13 cellular contexts compared by ENCODE assay signal in the genomic region with DNA sequence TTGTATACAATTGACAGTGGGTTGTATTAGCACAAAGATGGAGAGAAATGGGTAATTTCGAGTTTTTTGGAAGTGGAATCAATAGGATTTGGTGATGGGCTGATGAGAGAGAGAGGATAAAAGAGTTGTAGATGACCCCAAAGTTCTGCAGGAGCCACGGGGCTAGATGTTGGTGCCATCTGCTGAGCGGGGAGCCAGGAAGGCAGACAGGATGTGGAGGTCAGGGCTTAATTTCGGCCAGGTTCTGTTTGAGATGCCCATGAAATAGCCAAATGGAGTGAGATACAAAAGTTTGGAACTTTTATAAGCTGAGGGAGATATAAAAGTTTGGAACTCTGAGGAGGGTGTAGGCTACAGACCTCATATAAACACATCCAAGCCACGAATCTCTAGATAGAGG. TPM values are rescaled to one million over a fixed set of nuclear protein-coding genes. Genes with fewer than 3 reads are reported as not detected.
DNase-seq lines count a peak whose midpoint lies in the region; ATAC-seq, FAIRE-seq and TF ChIP-seq lines count a peak whose summit lies in the region.
"Had no signal": no experiment of that assay in that cellular context is flagged by ENCODE, and none has a peak within 500 bp of the region (broad histone marks: within the 10 kb centered on the region; RNA-seq: fewer than 3 reads in every experiment).

No MANE protein-coding gene starts in this region.

- peak; percentile 5 for FAIRE-seq in GM18507 (lab: Jason Lieb, UNC)

- peaks cover 10 to 33% (median 25%) of the 10 kb centered on the region in 7 donors for H3K9me3 Mint-ChIP-seq in CD14-positive monocyte
- H3K9me3 Mint-ChIP-seq in natural killer cell treated with Interleukin-12 subunit alpha and Interleukin-12 subunit beta and Interleukin-15 and Interleukin-18, amount 100 ng/mL, for 72 hours: peaks cover 16% of the 10 kb centered on the region

- peak overlapping the region; percentile 27 for H3K4me3 ChIP-seq in colonic mucosa

- H3K27me3 Mint-ChIP-seq in CD14-positive monocyte (ENCODE audit: low read depth in 3 of 3): peaks cover 0 to 2% (median 0%) of the 10 kb centered on the region in 3 donors
- no peaks in the 10 kb centered on the region for H3K27me3 Mint-ChIP-seq in natural killer cell treated with Interleukin-12 subunit alpha and Interleukin-12 subunit beta and Interleukin-15 and Interleukin-18, amount 100 ng/mL, for 72 hours

- H3K9me3 ChIP-seq in colonic mucosa: no peaks in the 10 kb centered on the region

- peaks cover 42 to 48% of the 10 kb centered on the region in 2 donors for H3K36me3 Mint-ChIP-seq in CD14-positive monocyte
- H3K36me3 Mint-ChIP-seq in natural killer cell treated with Interleukin-12 subunit alpha and Interleukin-12 subunit beta and Interleukin-15 and Interleukin-18, amount 100 ng/mL, for 72 hours: peaks cover 74% of the 10 kb centered on the region
- H3K36me3 Mint-ChIP-seq: naive B cell had no signal

- no peak overlapping the region for H3K9ac ChIP-seq in colonic mucosa (ENCODE audit: low read depth in 2 of 2, low read length in 2 of 2)

- peak overlapping the region; percentile 95 to 100 for H3K4me3 Mint-ChIP-seq in CD14-positive monocyte
- H3K4me3 Mint-ChIP-seq in natural killer cell treated with Interleukin-12 subunit alpha and Interleukin-12 subunit beta and Interleukin-15 and Interleukin-18, amount 100 ng/mL, for 72 hours: peak overlapping the region; percentile 93
- H3K4me3 Mint-ChIP-seq: naive B cell had no signal

- H3K27me3 ChIP-seq in colonic mucosa: no peaks in the 10 kb centered on the region

- H3K36me3 ChIP-seq in colonic mucosa: no peaks in the 10 kb centered on the region

- peak in 1 of 2 donors; percentile 39 for ATAC-seq in natural killer cell treated with Interleukin-12 subunit alpha and Interleukin-12 subunit beta and Interleukin-15 and Interleukin-18, amount 100 ng/mL, for 72 hours
- ATAC-seq in GM18909 (IDR thresholded peaks at IDR 0.05; ENCODE audit: poor library complexity, unreplicated experiment): no peak
- no peak for ATAC-seq in sciatic nerve

- intact Hi-C loops in CD14-positive monocyte (cut with micrococcal nuclease): no loop called here
- intact Hi-C loops in colonic mucosa (cut with DNase I): no loop called here
- intact Hi-C loops in sciatic nerve (cut with DNase I): no loop called here

- DNase-seq in CD14-positive monocyte (ENCODE audit: low spot score) (no peak), GM18507 (ENCODE audit: extremely low spot score, insufficient read length, low read depth) (no peak), colonic mucosa (no peak), NCI-H2029 treated with DMSO at 0.1 percent for 48 hours (lab: John Stamatoyannopoulos, UW) (no peak), sciatic nerve (ENCODE audit: low spot score) (no peak), DMS 273 (lab: John Stamatoyannopoulos, UW; ENCODE audit: unreplicated experiment) (no peak)
- DNase-seq in natural killer cell treated with Interleukin-12 subunit alpha and Interleukin-12 subunit beta and Interleukin-15 and Interleukin-18, amount 100 ng/mL, for 72 hours (ENCODE audit: low spot score): no peak
- DNase-seq: naive B cell, NCI-H1092 treated with DMSO at 0.1 percent for 48 hours, NCI-H510A had no signal

- H3K27ac Mint-ChIP-seq in CD14-positive monocyte: peak overlapping the region; percentile 86 to 95 (median 91)
- H3K27ac Mint-ChIP-seq in natural killer cell treated with Interleukin-12 subunit alpha and Interleukin-12 subunit beta and Interleukin-15 and Interleukin-18, amount 100 ng/mL, for 72 hours: peak overlapping the region; percentile 96 to 99

- peak overlapping the region; percentile 54 for H3K27ac ChIP-seq in colonic mucosa
- H3K27ac ChIP-seq: C4-2B had no signal

- no peaks in the 10 kb centered on the region for H3K4me1 ChIP-seq in colonic mucosa

- TF ChIP-seq CTCF in CD14-positive monocyte (IDR thresholded peaks at IDR 0.05) (no peak), colonic mucosa (IDR thresholded peaks at IDR 0.05) (no peak)

- H3K4me1 Mint-ChIP-seq in CD14-positive monocyte: peaks cover 48% of the 10 kb centered on the region
- H3K4me1 Mint-ChIP-seq in natural killer cell treated with Interleukin-12 subunit alpha and Interleukin-12 subunit beta and Interleukin-15 and Interleukin-18, amount 100 ng/mL, for 72 hours (ENCODE audit: low read depth in 2 of 2): peaks cover 50 to 52% of the 10 kb centered on the region in 2 donors

RNA-seq across cellular contexts. Expression of a gene that starts 2.1 kb away (rescaled TPM):
- polyA plus RNA-seq in CD14-positive monocyte: 100 to 1,000 TPM; 167 to 269 TPM
- 10 to 100 TPM in 1 of 2 donors, 1 to 10 TPM in 1; 6.6 to 12.7 TPM for total RNA-seq in colonic mucosa
- total RNA-seq in natural killer cell treated with Interleukin-12 subunit alpha and Interleukin-12 subunit beta and Interleukin-15 and Interleukin-18, amount 100 ng/mL, for 72 hours: 100 to 1,000 TPM in 1 of 2 donors, 10 to 100 TPM in 1; 83.6 to 245 TPM
- total RNA-seq in sciatic nerve: 52.8 TPM
- total RNA-seq: HT1080 had no signal

RNA-seq across cellular contexts. Expression of a gene that starts 54.6 kb away (rescaled TPM):
- polyA plus RNA-seq in CD14-positive monocyte: 100 to 1,000 TPM in 1 of 2 donors, 10 to 100 TPM in 1; 54.5 to 115 TPM
- total RNA-seq in colonic mucosa (1 to 10 TPM; 4.8 to 5.6 TPM), sciatic nerve (31.6 TPM)
- 10 to 100 TPM; 50.5 to 60.4 TPM for total RNA-seq in natural killer cell treated with Interleukin-12 subunit alpha and Interleukin-12 subunit beta and Interleukin-15 and Interleukin-18, amount 100 ng/mL, for 72 hours
- total RNA-seq: HT1080 had no signal
